8 cellular contexts compared by ENCODE assay signal in genomic region chr12:11580125-11580751, GRCh38.
DNase-seq lines count a peak whose midpoint lies in the region; ATAC-seq and TF ChIP-seq lines count a peak whose summit lies in the region.

No MANE protein-coding gene starts in this region.

- no peak overlapping the region for H3K4me3 Mint-ChIP-seq in natural killer cell

- peaks cover 0 to 5% of the 10 kb centered on the region in 2 donors for H3K4me1 Mint-ChIP-seq in natural killer cell

- no peak for TF ChIP-seq CTCF in natural killer cell (IDR thresholded peaks at IDR 0.05)

- peaks cover 21 to 30% of the 10 kb centered on the region in 2 donors for H3K27me3 Mint-ChIP-seq in natural killer cell (ENCODE audit: low read depth in 2 of 2)

- no peak overlapping the region for H3K27ac Mint-ChIP-seq in natural killer cell

- intact Hi-C loops in sciatic nerve (cut with DNase I) (loop anchor here (5.0 kb wide), 1 partner anchor 452 kb away; no protein-coding TSS in a partner anchor), natural killer cell (cut with micrococcal nuclease) (loop anchor here (5.0 kb wide), 1 partner anchor 747 kb away; no protein-coding TSS in a partner anchor)

- no peaks in the 10 kb centered on the region for H3K36me3 Mint-ChIP-seq in natural killer cell

- DNase-seq in GM03348 (ENCODE audit: low spot score) (peak; percentile 73), NCI-H226 (peak; percentile 98), sciatic nerve (ENCODE audit: low spot score) (no peak), superior temporal gyrus (ENCODE audit: extremely low spot score) (no peak), natural killer cell (no peak)

- ATAC-seq in esophagus mucosa, result peak; percentile 93
- ATAC-seq in sciatic nerve, result peak; percentile 89
- no peak for ATAC-seq in HG02973 (IDR thresholded peaks at IDR 0.05; ENCODE audit: unreplicated experiment)
- no peak for ATAC-seq in natural killer cell
- no peak for ATAC-seq in HG02610 (IDR thresholded peaks at IDR 0.05; ENCODE audit: unreplicated experiment)

- no peaks in the 10 kb centered on the region for H3K9me3 Mint-ChIP-seq in natural killer cell

Comparison
In these comparisons a context has a peak if more than half of its experiments do, and no peak if none do; other contexts are left out.
1. DNase-seq: peak in GM03348 (single experiment) and NCI-H226 (single experiment); none in sciatic nerve (single experiment), superior temporal gyrus (single experiment) and natural killer cell (single experiment).
2. ATAC-seq: peak in esophagus mucosa (single experiment) and sciatic nerve (single experiment); none in HG02973 (single experiment), natural killer cell (0 of 3) and HG02610 (single experiment).